17 cellular contexts compared by ENCODE assay signal in genomic region chr15:74892931-74893330, GRCh38. TPM values are rescaled to one million over a fixed set of nuclear protein-coding genes. Genes with fewer than 3 reads are reported as not detected.
DNase-seq lines count a peak whose midpoint lies in the region; ATAC-seq and TF ChIP-seq lines count a peak whose summit lies in the region.
"Had no signal": no experiment of that assay in that cellular context is flagged by ENCODE, and none has a peak within 500 bp of the region (broad histone marks: within the 10 kb centered on the region; RNA-seq: fewer than 3 reads in every experiment).

No MANE protein-coding gene starts in this region.

- peaks cover 46% of the 10 kb centered on the region for H3K4me1 ChIP-seq in CD8-positive, alpha-beta memory T cell (ENCODE audit: insufficient read depth, low read length)
- H3K4me1 ChIP-seq in esophagus (ENCODE audit: control insufficient read depth in 2 of 2, insufficient read depth in 2 of 2, low read length in 1 of 2) (peaks cover 0 to 22% of the 10 kb centered on the region in 2 donors), SJCRH30 (no peaks in the 10 kb centered on the region)
- H3K4me1 ChIP-seq: BE2C, parathyroid adenoma had no signal

- H3K27me3 Mint-ChIP-seq in CD4-positive, alpha-beta T cell: no peaks in the 10 kb centered on the region
- no peaks in the 10 kb centered on the region for H3K27me3 Mint-ChIP-seq in CD8-positive, alpha-beta memory T cell
- H3K27me3 Mint-ChIP-seq in activated CD8-positive, alpha-beta T cell treated with anti-CD3 and anti-CD28 coated beads for 36 hours: no peaks in the 10 kb centered on the region

- POLR2A ChIA-PET in CD4-positive, alpha-beta T cell (lab: Charles Lee): interaction anchor here (0.6 to 2.6 kb wide), 7 partner anchors 9 to 115 kb away, joined by 3 to 21 read pairs (median 6); partner anchors contain the start of genes FAM219B and SCAMP2
- POLR2A ChIA-PET in CD8-positive, alpha-beta memory T cell (lab: Charles Lee): interaction anchor here (0.6 to 1.3 kb wide), 5 partner anchors 11 to 598 kb away, joined by 3 to 5 read pairs (median 4); partner anchors contain the start of gene COX5A
- POLR2A ChIA-PET in activated CD8-positive, alpha-beta T cell treated with anti-CD3 and anti-CD28 coated beads for 36 hours (lab: Charles Lee): interaction anchor here (2.0 kb wide), 1 partner anchor 9 kb away, joined by 5 read pairs; no protein-coding TSS in a partner anchor

- no peak for DNase-seq in CD4-positive, alpha-beta T cell
- no peak for DNase-seq in CD8-positive, alpha-beta memory T cell
- no peak for DNase-seq in activated CD8-positive, alpha-beta T cell treated with anti-CD3 and anti-CD28 coated beads for 36 hours
- DNase-seq in SJCRH30 (no peak), DMS53 (lab: John Stamatoyannopoulos, UW) (no peak)
- DNase-seq: BE2C, brain microvascular endothelial cell, GM23248, NCI-H1105 treated with DMSO at 0.1 percent for 48 hours, OCI-M1, T-helper 9 cell, upper lobe of left lung had no signal

- 91 to 97% methylated on average over 2 of the region's 2 CpGs for WGBS in esophagus, 2 donors

- no peaks in the 10 kb centered on the region for H3K27me3 ChIP-seq in CD4-positive, alpha-beta T cell (ENCODE audit: control insufficient read depth, insufficient read depth, low read length)
- H3K27me3 ChIP-seq in CD8-positive, alpha-beta memory T cell (ENCODE audit: insufficient read depth, low read length, poor library complexity, severe bottlenecking): no peaks in the 10 kb centered on the region
- no peaks in the 10 kb centered on the region for H3K27me3 ChIP-seq in esophagus (ENCODE audit: control insufficient read depth in 1 of 2, insufficient read depth in 2 of 2, low read length in 2 of 2)
- no peaks in the 10 kb centered on the region for H3K27me3 ChIP-seq in SJCRH30
- H3K27me3 ChIP-seq: BE2C, brain microvascular endothelial cell, colonic mucosa, SJSA1, upper lobe of left lung had no signal

- peak overlapping the region; percentile 5 for H3K27ac ChIP-seq in CD4-positive, alpha-beta T cell (ENCODE audit: low read depth, low read length)
- peak overlapping the region; percentile 34 for H3K27ac ChIP-seq in CD8-positive, alpha-beta memory T cell (ENCODE audit: low read depth, low read length)
- H3K27ac ChIP-seq in esophagus (ENCODE audit: low read depth in 2 of 2, low read length in 1 of 2): peak overlapping the region; percentile 29 to 90
- no peak overlapping the region for H3K27ac ChIP-seq in SJCRH30
- H3K27ac ChIP-seq: brain microvascular endothelial cell, GM23248, parathyroid adenoma, SJSA1, upper lobe of left lung had no signal

- peaks cover 6% of the 10 kb centered on the region for H3K36me3 ChIP-seq in CD8-positive, alpha-beta memory T cell (ENCODE audit: insufficient read depth, low read length)
- H3K36me3 ChIP-seq in esophagus (ENCODE audit: control insufficient read depth in 2 of 2, insufficient read depth in 2 of 2, low read length in 1 of 2): peaks cover 0 to 14% of the 10 kb centered on the region in 2 donors
- no peaks in the 10 kb centered on the region; the same call in 1 of the 2 replicates for H3K36me3 ChIP-seq in SJCRH30
- H3K36me3 ChIP-seq: colonic mucosa had no signal

- H3K9me3 Mint-ChIP-seq in CD4-positive, alpha-beta T cell: no peaks in the 10 kb centered on the region
- H3K9me3 Mint-ChIP-seq in CD8-positive, alpha-beta memory T cell: no peaks in the 10 kb centered on the region
- H3K9me3 Mint-ChIP-seq in activated CD8-positive, alpha-beta T cell treated with anti-CD3 and anti-CD28 coated beads for 36 hours: no peaks in the 10 kb centered on the region

- no peaks in the 10 kb centered on the region for H3K9me3 ChIP-seq in CD4-positive, alpha-beta T cell (ENCODE audit: control insufficient read depth, low read length)
- no peaks in the 10 kb centered on the region for H3K9me3 ChIP-seq in CD8-positive, alpha-beta memory T cell (ENCODE audit: low read length)
- H3K9me3 ChIP-seq in esophagus (ENCODE audit: control insufficient read depth in 2 of 2, insufficient read depth in 1 of 2, low read depth in 1 of 2, low read length in 1 of 2) (no peaks in the 10 kb centered on the region), SJCRH30 (replicated peaks) (no peaks in the 10 kb centered on the region)
- H3K9me3 ChIP-seq: BE2C, colonic mucosa, SJSA1, upper lobe of left lung had no signal

- CTCF ChIA-PET in CD4-positive, alpha-beta T cell (lab: Charles Lee): interaction anchor here (1.6 kb wide), 1 partner anchor 9 kb away, joined by 8 read pairs; no protein-coding TSS in a partner anchor
- CTCF ChIA-PET in CD8-positive, alpha-beta memory T cell (lab: Charles Lee): interaction anchor here (1.1 to 2.6 kb wide), 4 partner anchors 8 to 278 kb away, joined by 3 to 16 read pairs (median 5); no protein-coding TSS in a partner anchor
- CTCF ChIA-PET in activated CD8-positive, alpha-beta T cell treated with anti-CD3 and anti-CD28 coated beads for 36 hours (lab: Charles Lee): interaction anchor here (1.3 to 6.5 kb wide), 2 partner anchors 9 to 58 kb away, joined by 3 to 52 read pairs; no protein-coding TSS in a partner anchor

- intact Hi-C loops in CD4-positive, alpha-beta T cell (cut with DNase I, micrococcal nuclease): loop anchor here (5.0 kb wide), 2 partner anchors 44 to 51 kb away; partner anchors contain the start of genes COX5A (in 1 of the 2) and ULK3 (in 1 of the 2)
- intact Hi-C loops in activated CD8-positive, alpha-beta T cell treated with anti-CD3 and anti-CD28 coated beads for 36 hours (cut with micrococcal nuclease): no loop called here

- no peak for ATAC-seq in CD4-positive, alpha-beta T cell (ENCODE audit: poor library complexity)
- ATAC-seq in activated CD8-positive, alpha-beta T cell treated with anti-CD3 and anti-CD28 coated beads for 36 hours: no peak
- no peak for ATAC-seq in GM21786 (IDR thresholded peaks at IDR 0.05; ENCODE audit: unreplicated experiment)

- peaks cover 33% of the 10 kb centered on the region for H3K36me3 Mint-ChIP-seq in CD4-positive, alpha-beta T cell (ENCODE audit: low read depth)
- H3K36me3 Mint-ChIP-seq in CD8-positive, alpha-beta memory T cell: peaks cover 0 to 46% (median 7%) of the 10 kb centered on the region in 3 donors
- peaks cover 51% of the 10 kb centered on the region for H3K36me3 Mint-ChIP-seq in activated CD8-positive, alpha-beta T cell treated with anti-CD3 and anti-CD28 coated beads for 36 hours (ENCODE audit: low read depth)

- H3K4me1 Mint-ChIP-seq in CD4-positive, alpha-beta T cell (ENCODE audit: low read depth): peaks cover 43% of the 10 kb centered on the region
- peaks cover 36 to 62% (median 46%) of the 10 kb centered on the region in 3 donors for H3K4me1 Mint-ChIP-seq in CD8-positive, alpha-beta memory T cell
- H3K4me1 Mint-ChIP-seq in activated CD8-positive, alpha-beta T cell treated with anti-CD3 and anti-CD28 coated beads for 36 hours (ENCODE audit: low read depth): peaks cover 41% of the 10 kb centered on the region

- no peak for TF ChIP-seq CTCF in CD4-positive, alpha-beta T cell (IDR thresholded peaks at IDR 0.05)
- no peak for TF ChIP-seq CTCF in activated CD8-positive, alpha-beta T cell treated with anti-CD3 and anti-CD28 coated beads for 36 hours (IDR thresholded peaks at IDR 0.05)

- H3K4me3 ChIP-seq in CD8-positive, alpha-beta memory T cell (ENCODE audit: low read length): peak overlapping the region; percentile 19
- H3K4me3 ChIP-seq in esophagus (ENCODE audit: low read depth in 1 of 2, low read length in 2 of 2): no peak overlapping the region
- no peak overlapping the region for H3K4me3 ChIP-seq in SJCRH30
- H3K4me3 ChIP-seq: colonic mucosa, GM23248, SJSA1, upper lobe of left lung had no signal

- H3K27ac Mint-ChIP-seq in CD4-positive, alpha-beta T cell: peak overlapping the region; percentile 86
- peak overlapping the region; percentile 85 to 100 (median 96) for H3K27ac Mint-ChIP-seq in CD8-positive, alpha-beta memory T cell
- peak overlapping the region; percentile 80 for H3K27ac Mint-ChIP-seq in activated CD8-positive, alpha-beta T cell treated with anti-CD3 and anti-CD28 coated beads for 36 hours

- H3K4me3 Mint-ChIP-seq in CD4-positive, alpha-beta T cell: peak overlapping the region; percentile 70
- H3K4me3 Mint-ChIP-seq in CD8-positive, alpha-beta memory T cell: peak overlapping the region; percentile 5 to 87 (median 72)
- no peak overlapping the region for H3K4me3 Mint-ChIP-seq in activated CD8-positive, alpha-beta T cell treated with anti-CD3 and anti-CD28 coated beads for 36 hours

RNA-seq across cellular contexts. Expression of gene MPI, which starts 3.1 kb away (rescaled TPM):
- 10 to 100 TPM; 28.9 to 30.3 TPM for total RNA-seq in CD4-positive, alpha-beta T cell
- 10 to 100 TPM; 40.4 to 43.0 TPM for total RNA-seq in CD8-positive, alpha-beta memory T cell
- polyA plus RNA-seq in CD8-positive, alpha-beta memory T cell: 61.1 TPM
- 10 to 100 TPM; 67.1 to 74.3 TPM for total RNA-seq in activated CD8-positive, alpha-beta T cell treated with anti-CD3 and anti-CD28 coated beads for 36 hours
- 10 to 100 TPM; 26.5 to 27.4 TPM for polyA plus RNA-seq in esophagus
- total RNA-seq in SJCRH30 (2014; rRNA removed; shearing (Covaris generic)): 24.2 and 25.5 TPM in 2 replicates

RNA-seq across cellular contexts. Expression of gene FAM219B, which starts 13.7 kb away (rescaled TPM):
- total RNA-seq in CD4-positive, alpha-beta T cell: 10 to 100 TPM; 21.5 to 26.8 TPM
- 10 to 100 TPM; 45.0 to 47.7 TPM for total RNA-seq in CD8-positive, alpha-beta memory T cell
- 32.3 TPM for polyA plus RNA-seq in CD8-positive, alpha-beta memory T cell
- total RNA-seq in activated CD8-positive, alpha-beta T cell treated with anti-CD3 and anti-CD28 coated beads for 36 hours: 10 to 100 TPM; 36.5 to 44.7 TPM
- 10 to 100 TPM; 46.4 to 53.0 TPM for polyA plus RNA-seq in esophagus
- total RNA-seq in SJCRH30 (2014; rRNA removed; shearing (Covaris generic)): 22.6 and 29.3 TPM in 2 replicates

RNA-seq across cellular contexts. Expression of gene SCAMP2, which starts 19.8 kb away (rescaled TPM):
- 10 to 100 TPM; 56.1 to 56.9 TPM for total RNA-seq in CD4-positive, alpha-beta T cell
- total RNA-seq in CD8-positive, alpha-beta memory T cell: 10 to 100 TPM; 82.8 to 84.2 TPM
- 154 TPM for polyA plus RNA-seq in CD8-positive, alpha-beta memory T cell
- total RNA-seq in activated CD8-positive, alpha-beta T cell treated with anti-CD3 and anti-CD28 coated beads for 36 hours: 10 to 100 TPM; 57.8 to 58.9 TPM
- polyA plus RNA-seq in esophagus: 10 to 100 TPM; 58.9 to 62.3 TPM
- total RNA-seq in SJCRH30 (2014; rRNA removed; shearing (Covaris generic)): 25.8 and 29.2 TPM in 2 replicates

RNA-seq across cellular contexts. Expression of gene COX5A, which starts 44.9 kb away (rescaled TPM):
- 10 to 100 TPM; 40.7 to 44.2 TPM for total RNA-seq in CD4-positive, alpha-beta T cell
- total RNA-seq in CD8-positive, alpha-beta memory T cell: 100 to 1,000 TPM; 326 to 362 TPM
- polyA plus RNA-seq in CD8-positive, alpha-beta memory T cell: 351 TPM
- total RNA-seq in activated CD8-positive, alpha-beta T cell treated with anti-CD3 and anti-CD28 coated beads for 36 hours: 100 to 1,000 TPM; 342 TPM
- polyA plus RNA-seq in esophagus: 100 to 1,000 TPM; 196 to 331 TPM
- total RNA-seq in SJCRH30 (2014; rRNA removed; shearing (Covaris generic)): 212 and 220 TPM in 2 replicates

RNA-seq across cellular contexts. Expression of gene ULK3, which starts 50.0 kb away (rescaled TPM):
- 10 to 100 TPM; 37.8 to 38.9 TPM for total RNA-seq in CD4-positive, alpha-beta T cell
- total RNA-seq in CD8-positive, alpha-beta memory T cell: 10 to 100 TPM; 53.9 to 60.1 TPM
- 43.1 TPM for polyA plus RNA-seq in CD8-positive, alpha-beta memory T cell
- 10 to 100 TPM; 45.9 to 49.3 TPM for total RNA-seq in activated CD8-positive, alpha-beta T cell treated with anti-CD3 and anti-CD28 coated beads for 36 hours
- polyA plus RNA-seq in esophagus: 100 to 1,000 TPM in 1 of 2 donors, 10 to 100 TPM in 1; 68.8 to 143 TPM
- total RNA-seq in SJCRH30 (2014; rRNA removed; shearing (Covaris generic)): 27.1 and 28.3 TPM in 2 replicates
